1 cellular context compared by ENCODE assay signal in the genomic region with DNA sequence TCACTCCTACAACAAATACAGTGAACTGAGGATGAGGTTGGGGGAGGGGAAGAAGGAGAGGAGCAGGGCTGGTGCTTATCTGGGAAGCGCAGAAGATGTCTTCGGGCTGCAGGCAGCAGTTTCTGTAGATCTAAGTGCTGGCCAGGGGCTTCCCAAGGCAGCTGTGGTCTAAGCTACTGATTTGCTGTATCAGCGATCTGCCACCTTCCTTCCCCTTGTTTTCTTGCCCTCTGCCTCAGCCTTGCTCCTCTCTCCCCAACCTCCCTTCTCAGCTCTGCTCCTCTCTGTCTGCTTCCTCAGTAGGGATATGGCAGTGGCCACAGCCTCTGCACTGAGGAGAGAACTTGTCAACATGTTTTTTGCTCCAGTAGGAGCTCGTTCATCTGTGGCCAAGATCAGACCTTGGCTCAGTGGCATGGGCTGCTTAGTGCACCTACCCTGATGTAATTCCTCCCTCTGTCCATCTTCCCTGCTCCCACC.
TF ChIP-seq lines count a peak whose summit lies in the region.

No MANE protein-coding gene starts in this region.

TF ChIP-seq in K562, 482 proteins besides CTCF, POLR2A, EP300 and RAD21 (continued from another document and continues in another):
- TF ChIP-seq, protein P1, sequence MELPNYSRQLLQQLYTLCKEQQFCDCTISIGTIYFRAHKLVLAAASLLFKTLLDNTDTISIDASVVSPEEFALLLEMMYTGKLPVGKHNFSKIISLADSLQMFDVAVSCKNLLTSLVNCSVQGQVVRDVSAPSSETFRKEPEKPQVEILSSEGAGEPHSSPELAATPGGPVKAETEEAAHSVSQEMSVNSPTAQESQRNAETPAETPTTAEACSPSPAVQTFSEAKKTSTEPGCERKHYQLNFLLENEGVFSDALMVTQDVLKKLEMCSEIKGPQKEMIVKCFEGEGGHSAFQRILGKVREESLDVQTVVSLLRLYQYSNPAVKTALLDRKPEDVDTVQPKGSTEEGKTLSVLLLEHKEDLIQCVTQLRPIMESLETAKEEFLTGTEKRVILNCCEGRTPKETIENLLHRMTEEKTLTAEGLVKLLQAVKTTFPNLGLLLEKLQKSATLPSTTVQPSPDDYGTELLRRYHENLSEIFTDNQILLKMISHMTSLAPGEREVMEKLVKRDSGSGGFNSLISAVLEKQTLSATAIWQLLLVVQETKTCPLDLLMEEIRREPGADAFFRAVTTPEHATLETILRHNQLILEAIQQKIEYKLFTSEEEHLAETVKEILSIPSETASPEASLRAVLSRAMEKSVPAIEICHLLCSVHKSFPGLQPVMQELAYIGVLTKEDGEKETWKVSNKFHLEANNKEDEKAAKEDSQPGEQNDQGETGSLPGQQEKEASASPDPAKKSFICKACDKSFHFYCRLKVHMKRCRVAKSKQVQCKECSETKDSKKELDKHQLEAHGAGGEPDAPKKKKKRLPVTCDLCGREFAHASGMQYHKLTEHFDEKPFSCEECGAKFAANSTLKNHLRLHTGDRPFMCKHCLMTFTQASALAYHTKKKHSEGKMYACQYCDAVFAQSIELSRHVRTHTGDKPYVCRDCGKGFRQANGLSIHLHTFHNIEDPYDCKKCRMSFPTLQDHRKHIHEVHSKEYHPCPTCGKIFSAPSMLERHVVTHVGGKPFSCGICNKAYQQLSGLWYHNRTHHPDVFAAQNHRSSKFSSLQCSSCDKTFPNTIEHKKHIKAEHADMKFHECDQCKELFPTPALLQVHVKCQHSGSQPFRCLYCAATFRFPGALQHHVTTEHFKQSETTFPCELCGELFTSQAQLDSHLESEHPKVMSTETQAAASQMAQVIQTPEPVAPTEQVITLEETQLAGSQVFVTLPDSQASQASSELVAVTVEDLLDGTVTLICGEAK (IDR thresholded peaks at IDR 0.05): peak; percentile 45; the same call in 1 of the 2 replicates
- TF ChIP-seq, protein P1 (CRISPR knock-in tag; IDR thresholded peaks at IDR 0.05): no peak
- TF ChIP-seq MYBL2 (IDR thresholded peaks at IDR 0.05; ENCODE audit: low read depth) (no peak), MYBL2 (CRISPR knock-in tag; IDR thresholded peaks at IDR 0.05; ENCODE audit: borderline replicate concordance) (no peak), ZNF146 (CRISPR knock-in tag; IDR thresholded peaks at IDR 0.05; ENCODE audit: unreplicated experiment) (no peak), DPF2 (IDR thresholded peaks at IDR 0.05) (peak; percentile 97), TBP (optimal IDR thresholded peaks at IDR 0.05; ENCODE audit: low read depth, low read length) (no peak), THAP12 (CRISPR knock-in tag; IDR thresholded peaks at IDR 0.05) (no peak), POLR2B (IDR thresholded peaks at IDR 0.05; ENCODE audit: low read depth, partially characterized antibody) (no peak), ZNF766 (CRISPR knock-in tag; conservative IDR thresholded peaks at IDR 0.05) (peak; percentile 77; the same call in 1 of the 2 replicates), RBFOX2 (IDR thresholded peaks at IDR 0.05; ENCODE audit: low read depth, low read length) (no peak), SOX6 (IDR thresholded peaks at IDR 0.05) (peak; percentile 96), ZNF280A (IDR thresholded peaks at IDR 0.05; ENCODE audit: low read depth, partially characterized antibody) (no peak), MYC (IDR thresholded peaks at IDR 0.05; ENCODE audit: low read depth, low read length) (peak; percentile 34; the same call in 1 of the 2 replicates), MYC (CRISPR knock-in tag; IDR thresholded peaks at IDR 0.05; ENCODE audit: borderline replicate concordance, low read depth) (no peak), TCF15 (CRISPR knock-in tag; IDR thresholded peaks at IDR 0.05) (no peak), ZNF707 (CRISPR knock-in tag; conservative IDR thresholded peaks at IDR 0.05) (no peak), RBM17 (IDR thresholded peaks at IDR 0.05; ENCODE audit: borderline replicate concordance, low read depth, low read length) (no peak), ZBTB11 (CRISPR knock-in tag; IDR thresholded peaks at IDR 0.05) (peak in 1 of 3 experiments; percentile 74; a peak in 2 of 6 replicates), ZNF3 (CRISPR knock-in tag; IDR thresholded peaks at IDR 0.05) (no peak), RNF2 (IDR thresholded peaks at IDR 0.05) (peak; percentile 88), ASH1L (IDR thresholded peaks at IDR 0.05; ENCODE audit: borderline replicate concordance, low read depth, partially characterized antibody) (no peak), ZNF830 (CRISPR knock-in tag; IDR thresholded peaks at IDR 0.05) (no peak), COPS2 (conservative IDR thresholded peaks at IDR 0.05) (no peak), TAF9B (IDR thresholded peaks at IDR 0.05; ENCODE audit: partially characterized antibody) (peak; percentile 43)
- TF ChIP-seq, protein P2, sequence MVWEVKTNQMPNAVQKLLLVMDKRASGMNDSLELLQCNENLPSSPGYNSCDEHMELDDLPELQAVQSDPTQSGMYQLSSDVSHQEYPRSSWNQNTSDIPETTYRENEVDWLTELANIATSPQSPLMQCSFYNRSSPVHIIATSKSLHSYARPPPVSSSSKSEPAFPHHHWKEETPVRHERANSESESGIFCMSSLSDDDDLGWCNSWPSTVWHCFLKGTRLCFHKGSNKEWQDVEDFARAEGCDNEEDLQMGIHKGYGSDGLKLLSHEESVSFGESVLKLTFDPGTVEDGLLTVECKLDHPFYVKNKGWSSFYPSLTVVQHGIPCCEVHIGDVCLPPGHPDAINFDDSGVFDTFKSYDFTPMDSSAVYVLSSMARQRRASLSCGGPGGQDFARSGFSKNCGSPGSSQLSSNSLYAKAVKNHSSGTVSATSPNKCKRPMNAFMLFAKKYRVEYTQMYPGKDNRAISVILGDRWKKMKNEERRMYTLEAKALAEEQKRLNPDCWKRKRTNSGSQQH (CRISPR knock-in tag; IDR thresholded peaks at IDR 0.05): 0 out of 2 replicates have a peak, but pooled peaks have one; percentile 34
- TF ChIP-seq, protein P3, sequence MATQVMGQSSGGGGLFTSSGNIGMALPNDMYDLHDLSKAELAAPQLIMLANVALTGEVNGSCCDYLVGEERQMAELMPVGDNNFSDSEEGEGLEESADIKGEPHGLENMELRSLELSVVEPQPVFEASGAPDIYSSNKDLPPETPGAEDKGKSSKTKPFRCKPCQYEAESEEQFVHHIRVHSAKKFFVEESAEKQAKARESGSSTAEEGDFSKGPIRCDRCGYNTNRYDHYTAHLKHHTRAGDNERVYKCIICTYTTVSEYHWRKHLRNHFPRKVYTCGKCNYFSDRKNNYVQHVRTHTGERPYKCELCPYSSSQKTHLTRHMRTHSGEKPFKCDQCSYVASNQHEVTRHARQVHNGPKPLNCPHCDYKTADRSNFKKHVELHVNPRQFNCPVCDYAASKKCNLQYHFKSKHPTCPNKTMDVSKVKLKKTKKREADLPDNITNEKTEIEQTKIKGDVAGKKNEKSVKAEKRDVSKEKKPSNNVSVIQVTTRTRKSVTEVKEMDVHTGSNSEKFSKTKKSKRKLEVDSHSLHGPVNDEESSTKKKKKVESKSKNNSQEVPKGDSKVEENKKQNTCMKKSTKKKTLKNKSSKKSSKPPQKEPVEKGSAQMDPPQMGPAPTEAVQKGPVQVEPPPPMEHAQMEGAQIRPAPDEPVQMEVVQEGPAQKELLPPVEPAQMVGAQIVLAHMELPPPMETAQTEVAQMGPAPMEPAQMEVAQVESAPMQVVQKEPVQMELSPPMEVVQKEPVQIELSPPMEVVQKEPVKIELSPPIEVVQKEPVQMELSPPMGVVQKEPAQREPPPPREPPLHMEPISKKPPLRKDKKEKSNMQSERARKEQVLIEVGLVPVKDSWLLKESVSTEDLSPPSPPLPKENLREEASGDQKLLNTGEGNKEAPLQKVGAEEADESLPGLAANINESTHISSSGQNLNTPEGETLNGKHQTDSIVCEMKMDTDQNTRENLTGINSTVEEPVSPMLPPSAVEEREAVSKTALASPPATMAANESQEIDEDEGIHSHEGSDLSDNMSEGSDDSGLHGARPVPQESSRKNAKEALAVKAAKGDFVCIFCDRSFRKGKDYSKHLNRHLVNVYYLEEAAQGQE (CRISPR knock-in tag; IDR thresholded peaks at IDR 0.05; ENCODE audit: low read depth): no peak
- TF ChIP-seq, protein P4, sequence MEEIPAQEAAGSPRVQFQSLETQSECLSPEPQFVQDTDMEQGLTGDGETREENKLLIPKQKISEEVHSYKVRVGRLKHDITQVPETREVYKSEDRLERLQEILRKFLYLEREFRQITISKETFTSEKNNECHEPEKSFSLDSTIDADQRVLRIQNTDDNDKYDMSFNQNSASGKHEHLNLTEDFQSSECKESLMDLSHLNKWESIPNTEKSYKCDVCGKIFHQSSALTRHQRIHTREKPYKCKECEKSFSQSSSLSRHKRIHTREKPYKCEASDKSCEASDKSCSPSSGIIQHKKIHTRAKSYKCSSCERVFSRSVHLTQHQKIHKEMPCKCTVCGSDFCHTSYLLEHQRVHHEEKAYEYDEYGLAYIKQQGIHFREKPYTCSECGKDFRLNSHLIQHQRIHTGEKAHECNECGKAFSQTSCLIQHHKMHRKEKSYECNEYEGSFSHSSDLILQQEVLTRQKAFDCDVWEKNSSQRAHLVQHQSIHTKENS (CRISPR knock-in tag; IDR thresholded peaks at IDR 0.05): no peak
